8 cellular contexts compared by ENCODE assay signal in the genomic region with DNA sequence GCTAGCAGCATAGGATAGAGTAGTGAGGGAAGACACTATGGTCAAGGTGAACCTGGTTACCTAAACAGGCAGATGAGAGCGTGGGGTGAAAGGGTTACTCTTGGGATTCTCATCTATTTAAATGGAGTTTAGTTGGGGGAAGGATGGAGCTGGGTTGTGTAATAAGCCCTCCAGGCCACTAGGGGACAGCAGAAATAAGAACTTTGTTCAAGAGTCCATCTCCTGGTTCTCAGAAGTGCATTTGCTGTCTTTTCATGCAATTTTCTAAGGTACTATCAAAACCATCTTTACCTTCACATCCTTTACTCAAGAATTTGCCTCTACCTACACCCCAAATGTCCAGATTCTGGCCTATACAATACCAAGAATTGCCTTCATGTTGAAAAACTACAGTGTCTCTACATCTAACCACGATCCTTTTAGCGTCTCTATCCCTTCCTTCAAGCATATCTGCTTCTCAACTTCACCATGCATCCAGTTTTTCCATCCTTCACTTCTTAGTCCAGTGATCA. TPM values are rescaled to one million over a fixed set of nuclear protein-coding genes. Genes with fewer than 3 reads are reported as not detected.
DNase-seq lines count a peak whose midpoint lies in the region; ATAC-seq, FAIRE-seq and TF ChIP-seq lines count a peak whose summit lies in the region.

No MANE protein-coding gene starts in this region.

- peak; percentile 2 for DNase-seq in NOMO-1 treated with DMSO at 0.1 percent for 48 hours (lab: John Stamatoyannopoulos, UW; ENCODE audit: unreplicated experiment)
- DNase-seq in NOMO-1 (lab: John Stamatoyannopoulos, UW; ENCODE audit: unreplicated experiment in 2 of 2), result no peak
- DNase-seq in NCI-H2171 treated with DMSO at 0.1 percent for 48 hours (lab: John Stamatoyannopoulos, UW), result peak; percentile 18
- no peak for DNase-seq in GM12878 (ENCODE audit: low read depth, low spot score)
- DNase-seq in osteoblast (ENCODE audit: insufficient read length, low spot score, missing footprints), result no peak
- no peak for DNase-seq in prostate gland (ENCODE audit: low spot score)

- H3K4me2 ChIP-seq in GM12878 (ENCODE audit: control insufficient read depth, insufficient read depth) (no peak overlapping the region), osteoblast (ENCODE audit: insufficient read depth, low read length) (no peak overlapping the region)

- H3K9ac ChIP-seq in GM12878 (ENCODE audit: control insufficient read depth, insufficient read depth, low read length), result no peak overlapping the region

- ATAC-seq in GM12878, result peak; percentile 54
- ATAC-seq in GM18519 (IDR thresholded peaks at IDR 0.05; ENCODE audit: low FRiP score, unreplicated experiment), result no peak
- no peak for ATAC-seq in activated CD4-positive, CD25-positive, alpha-beta regulatory T cell treated with anti-CD3 and anti-CD28 coated beads, Interleukin-2, amount 50 U/mL, for 24 hours

- WGBS in GM12878 (ENCODE audit: insufficient coverage, insufficient replicate concordance, low lambda C conversion rate, missing lambda C conversion rate), result 100% methylated on average over 3 of the region's 3 CpGs
- 89% methylated on average over 3 of the region's 3 CpGs for WGBS in prostate gland

- no peak overlapping the region; the same call in 1 of the 2 replicates for H3K27ac ChIP-seq in GM12878 (ENCODE audit: control insufficient read depth, insufficient read depth)
- no peak overlapping the region for H3K27ac ChIP-seq in osteoblast (ENCODE audit: low read depth, low read length)
- no peak overlapping the region for H3K27ac ChIP-seq in prostate gland

- no peak overlapping the region for H2AFZ ChIP-seq in GM12878 (ENCODE audit: control insufficient read depth, low read depth, low read length)
- H2AFZ ChIP-seq in osteoblast (ENCODE audit: low read length), result no peak overlapping the region

- TF ChIP-seq POLR2A in GM12878 (IDR thresholded peaks at IDR 0.05; ENCODE audit: low read depth, low read length) (no peak), prostate gland (IDR thresholded peaks at IDR 0.05) (no peak)

- H4K20me1 ChIP-seq in GM12878 (ENCODE audit: control insufficient read depth, insufficient read depth), result no peaks in the 10 kb centered on the region
- H4K20me1 ChIP-seq in osteoblast (ENCODE audit: insufficient read depth, low read length), result no peaks in the 10 kb centered on the region

- intact Hi-C loops in GM12878 (cut with micrococcal nuclease; ENCODE audit: unreplicated experiment) (loop anchor here (2.0 kb wide), 1 partner anchor 56 kb away; no protein-coding TSS in a partner anchor), prostate gland (cut with DNase I) (no loop called here)

- H3K27me3 ChIP-seq in GM12878 (replicated peaks in 1 of 2; ENCODE audit: control insufficient read depth in 2 of 2, insufficient read depth in 2 of 2, low read length in 1 of 2) (no peaks in the 10 kb centered on the region), osteoblast (ENCODE audit: insufficient read depth, low read length) (no peaks in the 10 kb centered on the region), prostate gland (replicated peaks; ENCODE audit: insufficient read depth) (no peaks in the 10 kb centered on the region)

- in situ Hi-C loops in GM12878 (cut with MboI), result no loop called here

- FAIRE-seq in GM12878 (lab: Jason Lieb, UNC), result peak; percentile 75

- H3K36me3 ChIP-seq in GM12878 (ENCODE audit: control insufficient read depth in 2 of 2, insufficient read depth in 2 of 2, low read length in 1 of 2), result peaks cover 12 to 40% of the 10 kb centered on the region in 2 experiments
- no peaks in the 10 kb centered on the region for H3K36me3 ChIP-seq in osteoblast (ENCODE audit: insufficient read depth, low read length)
- H3K36me3 ChIP-seq in prostate gland, result no peaks in the 10 kb centered on the region

- RAD21 ChIA-PET in GM12878 (lab: Charles Lee; ENCODE audit: unreplicated experiment), result interaction anchor here (0.7 to 15.7 kb wide), 17 partner anchors 9 to 369 kb away, joined by 3 to 194 read pairs (median 4); partner anchors contain the start of gene SLAMF1

- H3K4me3 ChIP-seq in GM12878 (no peak overlapping the region), osteoblast (ENCODE audit: insufficient read depth, low read length) (no peak overlapping the region), prostate gland (no peak overlapping the region)

- H3K9me3 ChIP-seq in GM12878 (replicated peaks; ENCODE audit: control insufficient read depth, insufficient read depth, low read length), result no peaks in the 10 kb centered on the region
- H3K9me3 ChIP-seq in osteoblast (ENCODE audit: low read depth, low read length), result no peaks in the 10 kb centered on the region
- H3K9me3 ChIP-seq in prostate gland, result no peaks in the 10 kb centered on the region

- POLR2A ChIA-PET in GM12878 (lab: Charles Lee), result interaction anchor here (0.8 to 3.8 kb wide), 7 partner anchors 9 to 133 kb away, joined by 3 to 15 read pairs (median 4); no protein-coding TSS in a partner anchor

- H3K4me1 ChIP-seq in GM12878 (ENCODE audit: control insufficient read depth, insufficient read depth, low read length) (peaks cover 28% of the 10 kb centered on the region), osteoblast (ENCODE audit: insufficient read depth, low read length) (no peaks in the 10 kb centered on the region), prostate gland (replicated peaks) (no peaks in the 10 kb centered on the region)

- TSS peak; percentile 7 for BruUV-seq in GM12878 (replicated peaks; lab: Mats Ljungman, UMichigan)

- SMC1A ChIA-PET in GM12878 (lab: Charles Lee; ENCODE audit: uncharacterized antibody, unreplicated experiment), result interaction anchor here (0.7 to 17.6 kb wide), 21 partner anchors 8 to 190 kb away, joined by 3 to 259 read pairs (median 7); partner anchors contain the start of genes CD48 and SLAMF1

- CTCF ChIA-PET in GM12878 (lab: Yijun Ruan, JAX), result interaction anchor here (0.6 to 7.0 kb wide), 33 partner anchors 11 to 517 kb away, joined by 3 to 92 read pairs (median 4); partner anchors contain the start of gene SLAMF1

- TF ChIP-seq RAD21 in GM12878 (IDR thresholded peaks at IDR 0.05; ENCODE audit: insufficient read depth, low read depth, low read length), result peak; percentile 75

- TF ChIP-seq CTCF in GM12878 (IDR thresholded peaks at IDR 0.05 in 2 of 3, conservative IDR thresholded peaks at IDR 0.05 in 1 of 3; ENCODE audit: control insufficient read depth in 2 of 3, extremely low read depth in 1 of 3, insufficient read depth in 1 of 3, low read depth in 3 of 3, low read length in 3 of 3) (peak; percentile 72 to 88 (median 82)), osteoblast (IDR thresholded peaks at IDR 0.05; ENCODE audit: extremely low read depth, low read depth, low read length) (peak; percentile 20), prostate gland (IDR thresholded peaks at IDR 0.05) (no peak)

- no peak for TF ChIP-seq EP300 in GM12878 (IDR thresholded peaks at IDR 0.05; ENCODE audit: borderline replicate concordance in 1 of 2, control insufficient read depth in 1 of 2, low read depth in 2 of 2, low read length in 2 of 2)

- peaks cover 27% of the 10 kb centered on the region for H3K79me2 ChIP-seq in GM12878 (ENCODE audit: control insufficient read depth, insufficient read depth, low read length)
- H3K79me2 ChIP-seq in osteoblast (ENCODE audit: insufficient read depth, low read length), result no peaks in the 10 kb centered on the region

TF ChIP-seq in GM12878, 131 proteins besides CTCF, POLR2A, EP300 and RAD21 (continues in another document):
- no peak for TF ChIP-seq PAX5 (IDR thresholded peaks at IDR 0.05; ENCODE audit: borderline replicate concordance, low read depth, low read length)
- TF ChIP-seq FOXK2 (IDR thresholded peaks at IDR 0.05), result no peak
- TF ChIP-seq SUZ12 (IDR thresholded peaks at IDR 0.05; ENCODE audit: unreplicated experiment), result no peak
- TF ChIP-seq CREM (IDR thresholded peaks at IDR 0.05; ENCODE audit: low read depth), result no peak

RNA-seq across cellular contexts. Expression of gene SLAMF1, which starts 28.0 kb away (rescaled TPM):
- 1,111 and 1,167 TPM in 2 replicates for total RNA-seq in GM12878 (2013; cell fraction: nucleolus; rRNA removed)
- total RNA-seq in GM12878 (2014; rRNA removed) (121 and 136 TPM in 2 replicates), GM12878 (2014; rRNA removed; fragmentation: Illumina TruSeq; extraction: Trizol) (134 and 145 TPM in 2 replicates), GM12878 (2021) (125 and 140 TPM in 2 replicates), osteoblast (not detected in 2 replicates), prostate gland (under 1 TPM; 0.17 to 0.36 TPM)
- polyA plus RNA-seq in GM12878 (2011; ENCODE audit: low read depth), result 41.2 TPM
- polyA plus RNA-seq in GM12878 (2011; rRNA removed) (260 and 289 TPM in 2 replicates), GM12878 (2014; fragmentation: Illumina TruSeq; extraction: Trizol) (134 and 155 TPM in 2 replicates), GM12878 (2014; fragmentation: Nextera tagmentation; extraction: Ambion mirVana) (100 to 1,000 TPM; 128 to 145 TPM), GM12878 (2014; rRNA removed) (154 and 204 TPM in 2 replicates), GM12878 (2016; fragmentation: Nextera tagmentation; extraction: Ambion mirVana) (10 to 100 TPM; 87.3 to 89.7 TPM)
- 194 and 205 TPM in 2 replicates for polyA plus RNA-seq in GM12878 (2011; cell fraction: cytosol; rRNA removed)
- polyA plus RNA-seq in GM12878 (2011; cell fraction: nucleus; rRNA removed), result 385 and 567 TPM in 2 replicates
- 73.7 and 121 TPM in 2 replicates for polyA plus RNA-seq in GM12878 (2012)
- 378 and 409 TPM in 2 replicates for polyA minus RNA-seq in GM12878 (2011; rRNA and poly(A)+ RNA removed)
- polyA minus RNA-seq in GM12878 (2011; cell fraction: cytosol; rRNA and poly(A)+ RNA removed), result 105 and 108 TPM in 2 replicates
- 309 and 389 TPM in 2 replicates for polyA minus RNA-seq in GM12878 (2011; cell fraction: nucleus; rRNA and poly(A)+ RNA removed)

RNA-seq across cellular contexts. Expression of gene CD84, which starts 39.5 kb away (rescaled TPM):
- 245 and 258 TPM in 2 replicates for total RNA-seq in GM12878 (2013; cell fraction: nucleolus; rRNA removed)
- total RNA-seq in GM12878 (2014; rRNA removed), result 12.3 and 15.2 TPM in 2 replicates
- 13.8 and 14.5 TPM in 2 replicates for total RNA-seq in GM12878 (2014; rRNA removed; fragmentation: Illumina TruSeq; extraction: Trizol)
- total RNA-seq in GM12878 (2021), result 10.4 and 14.2 TPM in 2 replicates
- polyA plus RNA-seq in GM12878 (2011; ENCODE audit: low read depth), result 12.7 TPM
- 18.1 and 20.8 TPM in 2 replicates for polyA plus RNA-seq in GM12878 (2011; rRNA removed)
- polyA plus RNA-seq in GM12878 (2011; cell fraction: cytosol; rRNA removed), result 7.7 and 7.8 TPM in 2 replicates
- polyA plus RNA-seq in GM12878 (2011; cell fraction: nucleus; rRNA removed), result 20.4 and 23.3 TPM in 2 replicates
- polyA plus RNA-seq in GM12878 (2012), result 9.2 and 10.5 TPM in 2 replicates
- 20.3 and 26.6 TPM in 2 replicates for polyA plus RNA-seq in GM12878 (2014; fragmentation: Illumina TruSeq; extraction: Trizol)
- polyA plus RNA-seq in GM12878 (2014; fragmentation: Nextera tagmentation; extraction: Ambion mirVana), result 1 to 10 TPM; 3.4 to 6.8 TPM
- polyA plus RNA-seq in GM12878 (2014; rRNA removed), result 9.3 and 11.2 TPM in 2 replicates
- 1 to 10 TPM; 7.5 to 7.9 TPM for polyA plus RNA-seq in GM12878 (2016; fragmentation: Nextera tagmentation; extraction: Ambion mirVana)
- polyA minus RNA-seq in GM12878 (2011; rRNA and poly(A)+ RNA removed), result 21.3 and 24.2 TPM in 2 replicates
- polyA minus RNA-seq in GM12878 (2011; cell fraction: cytosol; rRNA and poly(A)+ RNA removed), result 2.3 and 2.4 TPM in 2 replicates
- polyA minus RNA-seq in GM12878 (2011; cell fraction: nucleus; rRNA and poly(A)+ RNA removed), result 16.3 and 17.8 TPM in 2 replicates
- 0.29 and 0.36 TPM in 2 replicates for total RNA-seq in osteoblast
- 1 to 10 TPM; 1.2 to 6.7 TPM for total RNA-seq in prostate gland

Comparison
In these comparisons a context has a peak if more than half of its experiments do, and no peak if none do; other contexts are left out.
1. DNase-seq: peak in NOMO-1 treated with DMSO at 0.1 percent for 48 hours (single experiment) and NCI-H2171 treated with DMSO at 0.1 percent for 48 hours (single experiment); none in NOMO-1 (0 of 2), GM12878 (single experiment), osteoblast (single experiment) and prostate gland (single experiment).
2. CTCF ChIP-seq: peak in GM12878 (3 of 3) and osteoblast (single experiment); none in prostate gland (0 of 4).
3. RNA of gene SLAMF1, which starts 28.0 kb away (total RNA-seq): 121 to 1,167 TPM in GM12878; 0.17 to 0.36 TPM in prostate gland and not detected in osteoblast; every median in the first group is over 10 times any median in the second.